ENCODE assay signal across 8 cellular contexts in genomic region chr11:3865388-3866193, GRCh38. TPM values are rescaled to one million over a fixed set of nuclear protein-coding genes. Genes with fewer than 3 reads are reported as not detected.
DNase-seq lines count a peak whose midpoint lies in the region; ATAC-seq lines count a peak whose summit lies in the region.

No MANE protein-coding gene starts in this region.

- peak overlapping the region; percentile 42 for H3K4me3 Mint-ChIP-seq in activated CD8-positive, alpha-beta T cell treated with anti-CD3 and anti-CD28 coated beads, Interleukin-2, amount 10 ng/mL, durations not matched to agents 7 days and 5 days

- peak overlapping the region; percentile 43 for H2AFZ ChIP-seq in GM23248

- no peaks in the 10 kb centered on the region for H3K27me3 ChIP-seq in GM23248 (replicated peaks; ENCODE audit: insufficient read depth)
- no peaks in the 10 kb centered on the region for H3K27me3 ChIP-seq in aorta (ENCODE audit: control insufficient read depth in 1 of 2, insufficient read depth in 2 of 2, low read length in 1 of 2)

- peaks cover 44% of the 10 kb centered on the region for H3K36me3 Mint-ChIP-seq in activated CD8-positive, alpha-beta T cell treated with anti-CD3 and anti-CD28 coated beads, Interleukin-2, amount 10 ng/mL, durations not matched to agents 7 days and 5 days (ENCODE audit: low read depth)

- H3K9me2 ChIP-seq in GM23248 (ENCODE audit: insufficient read depth), result no peaks in the 10 kb centered on the region

- no peaks in the 10 kb centered on the region for H4K20me1 ChIP-seq in GM23248 (ENCODE audit: insufficient read depth)

- peak overlapping the region; percentile 35 for H3K4me2 ChIP-seq in GM23248 (ENCODE audit: unreplicated experiment)

- no peaks in the 10 kb centered on the region for H3K9me3 ChIP-seq in GM23248 (ENCODE audit: low read depth)
- no peaks in the 10 kb centered on the region for H3K9me3 ChIP-seq in aorta (ENCODE audit: control insufficient read depth, low read length)

- CTCF ChIA-PET in activated CD8-positive, alpha-beta T cell treated with anti-CD3 and anti-CD28 coated beads, Interleukin-2, amount 10 ng/mL, durations not matched to agents 7 days and 5 days (lab: Charles Lee), result interaction anchor here (0.7 to 9.5 kb wide), 6 partner anchors 11 to 207 kb away, joined by 3 to 133 read pairs (median 10); partner anchors contain the start of genes RHOG and STIM1

- H3K79me2 ChIP-seq in GM23248 (ENCODE audit: insufficient read depth), result peaks cover 82% of the 10 kb centered on the region

- no peak for ATAC-seq in activated CD8-positive, alpha-beta T cell treated with anti-CD3 and anti-CD28 coated beads, Interleukin-2, amount 10 ng/mL, durations not matched to agents 7 days and 5 days
- ATAC-seq in aorta (ENCODE audit: low FRiP score), result no peak

- intact Hi-C loops in aorta (cut with DNase I), result no loop called here

- H3K9ac ChIP-seq in GM23248, result peak overlapping the region; percentile 11; the same call in 1 of the 2 replicates

- H3K4me1 Mint-ChIP-seq in activated CD8-positive, alpha-beta T cell treated with anti-CD3 and anti-CD28 coated beads, Interleukin-2, amount 10 ng/mL, durations not matched to agents 7 days and 5 days (ENCODE audit: low read depth), result peaks cover 88% of the 10 kb centered on the region

- H3K4me1 ChIP-seq in GM23248 (ENCODE audit: insufficient read depth), result peaks cover 23% of the 10 kb centered on the region
- peaks cover 10 to 21% of the 10 kb centered on the region in 2 donors for H3K4me1 ChIP-seq in aorta (ENCODE audit: control insufficient read depth in 1 of 2, insufficient read depth in 2 of 2, low read length in 2 of 2)

- H3K27ac ChIP-seq in GM23248 (peak overlapping the region; percentile 29), aorta (ENCODE audit: low read depth in 1 of 2, low read length in 2 of 2) (peak overlapping the region in 1 of 2 donors; percentile 35)

- in situ Hi-C loops in GM23248 (cut with MboI), result no loop called here

- H3K27ac Mint-ChIP-seq in activated CD8-positive, alpha-beta T cell treated with anti-CD3 and anti-CD28 coated beads, Interleukin-2, amount 10 ng/mL, durations not matched to agents 7 days and 5 days, result peak overlapping the region; percentile 77

- H3K36me3 ChIP-seq in GM23248 (ENCODE audit: low read depth) (no peaks in the 10 kb centered on the region), aorta (ENCODE audit: control insufficient read depth in 1 of 2, insufficient read depth in 2 of 2, low read length in 1 of 2) (no peaks in the 10 kb centered on the region)

- 31% methylated on average over 3 of the region's 3 CpGs for WGBS in GM23248 (ENCODE audit: low coverage in 1 of 2, low lambda C conversion rate in 2 of 2, missing lambda C conversion rate in 2 of 2), 2 experiments
- WGBS in aorta, 2 donors, result 28 to 30% methylated on average over 3 of the region's 3 CpGs

- no peaks in the 10 kb centered on the region for H3K9me3 Mint-ChIP-seq in activated CD8-positive, alpha-beta T cell treated with anti-CD3 and anti-CD28 coated beads, Interleukin-2, amount 10 ng/mL, durations not matched to agents 7 days and 5 days (ENCODE audit: insufficient read depth)

- POLR2A ChIA-PET in activated CD8-positive, alpha-beta T cell treated with anti-CD3 and anti-CD28 coated beads, Interleukin-2, amount 10 ng/mL, durations not matched to agents 7 days and 5 days (lab: Charles Lee), result interaction anchor here (0.7 to 1.1 kb wide), 3 partner anchors 9 to 16 kb away, joined by 3 to 4 read pairs (median 3); partner anchors contain the start of gene STIM1

- no peaks in the 10 kb centered on the region for H3K27me3 Mint-ChIP-seq in activated CD8-positive, alpha-beta T cell treated with anti-CD3 and anti-CD28 coated beads, Interleukin-2, amount 10 ng/mL, durations not matched to agents 7 days and 5 days (ENCODE audit: low read depth)

- H3K4me3 ChIP-seq in GM23248 (peak overlapping the region; percentile 20; the same call in 1 of the 2 replicates), aorta (ENCODE audit: low read length in 2 of 2) (no peak overlapping the region)

- DNase-seq in AG08396 (ENCODE audit: low spot score), result peak; percentile 43
- DNase-seq in GM23248, result peak; percentile 84
- DNase-seq in activated CD8-positive, alpha-beta T cell treated with anti-CD3 and anti-CD28 coated beads, Interleukin-2, amount 10 ng/mL, durations not matched to agents 7 days and 5 days, result no peak
- DNase-seq in left kidney (ENCODE audit: low read depth, low spot score), result peak; percentile 41
- DNase-seq in HuH-7.5 (ENCODE audit: low spot score), result no peak
- no peak for DNase-seq in NCI-H1930 (lab: John Stamatoyannopoulos, UW)
- DNase-seq in aorta, result no peak
- DNase-seq in NCI-H774 (lab: John Stamatoyannopoulos, UW), result no peak

- peaks cover 19% of the 10 kb centered on the region for H3F3A ChIP-seq in GM23248 (ENCODE audit: insufficient read depth)

RNA-seq across cellular contexts. Expression of gene STIM1, which starts 10.1 kb away (rescaled TPM):
- 24.6 and 63.4 TPM in 2 replicates for total RNA-seq in GM23248 (2014; rRNA removed; shearing (Covaris generic))
- polyA plus RNA-seq in GM23248 (2016; fragmentation: Nextera tagmentation; extraction: Ambion mirVana), result 22.0 and 22.3 TPM in 2 replicates
- total RNA-seq in activated CD8-positive, alpha-beta T cell treated with anti-CD3 and anti-CD28 coated beads, Interleukin-2, amount 10 ng/mL, durations not matched to agents 7 days and 5 days, result 100 to 1,000 TPM in 1 of 2 experiments, 10 to 100 TPM in 1; 97.3 to 104 TPM
- total RNA-seq in aorta, result 10 to 100 TPM; 63.4 to 69.5 TPM
- 10 to 100 TPM; 14.9 to 34.1 TPM for polyA plus RNA-seq in aorta

RNA-seq across cellular contexts. Expression of gene RHOG, which starts 24.8 kb away (rescaled TPM):
- total RNA-seq in GM23248 (2014; rRNA removed; shearing (Covaris generic)), result 42.0 and 45.5 TPM in 2 replicates
- polyA plus RNA-seq in GM23248 (2016; fragmentation: Nextera tagmentation; extraction: Ambion mirVana) (59.5 and 61.4 TPM in 2 replicates), aorta (10 to 100 TPM; 48.6 to 61.0 TPM)
- total RNA-seq in activated CD8-positive, alpha-beta T cell treated with anti-CD3 and anti-CD28 coated beads, Interleukin-2, amount 10 ng/mL, durations not matched to agents 7 days and 5 days, result 100 to 1,000 TPM; 173 to 191 TPM
- 10 to 100 TPM; 54.5 to 58.5 TPM for total RNA-seq in aorta

RNA-seq across cellular contexts. Expression of gene PGAP2, which starts 57.2 kb away (rescaled TPM):
- 10.1 and 19.0 TPM in 2 replicates for total RNA-seq in GM23248 (2014; rRNA removed; shearing (Covaris generic))
- 14.7 and 17.8 TPM in 2 replicates for polyA plus RNA-seq in GM23248 (2016; fragmentation: Nextera tagmentation; extraction: Ambion mirVana)
- total RNA-seq in activated CD8-positive, alpha-beta T cell treated with anti-CD3 and anti-CD28 coated beads, Interleukin-2, amount 10 ng/mL, durations not matched to agents 7 days and 5 days, result 10 to 100 TPM; 23.8 to 25.7 TPM
- total RNA-seq in aorta, result 10 to 100 TPM in 1 of 2 donors, 1 to 10 TPM in 1; 6.8 to 17.7 TPM
- polyA plus RNA-seq in aorta, result 10 to 100 TPM in 1 of 2 donors, 1 to 10 TPM in 1; 3.9 to 11.0 TPM

Comparison
In these comparisons a context has a peak if more than half of its experiments do, and no peak if none do; other contexts are left out.
1. DNase-seq: peak in AG08396 (single experiment), GM23248 (single experiment) and left kidney (single experiment); none in activated CD8-positive, alpha-beta T cell treated with anti-CD3 and anti-CD28 coated beads, Interleukin-2, amount 10 ng/mL, durations not matched to agents 7 days and 5 days (single experiment), HuH-7.5 (single experiment), NCI-H1930 (0 of 2), aorta (0 of 2) and NCI-H774 (single experiment).